Comparison of ENCODE assay signal across 19 cellular contexts in genomic region chr2:129376404-129377077, GRCh38.
"Had no signal": no experiment of that assay in that cellular context is flagged by ENCODE, and none has a peak within 500 bp of the region (broad histone marks: within the 10 kb centered on the region; RNA-seq: fewer than 3 reads in every experiment).

No MANE protein-coding gene starts in this region.

- H3K27me3 ChIP-seq: ovary, right atrium auricular region, uterus had no signal

- FAIRE-seq: colon, kidney, small intestine had no signal

- DNase-seq: effector memory CD8-positive, alpha-beta T cell; esophagus squamous epithelium; foreskin fibroblast; immature natural killer cell; kidney; left cardiac atrium; left ventricle myocardium superior; mucosa of descending colon; naive thymus-derived CD8-positive, alpha-beta T cell; ovary; small intestine; stimulated activated CD4-positive, alpha-beta T cell treated with anti-CD3 and anti-CD28 coated beads, Interleukin-12 subunit alpha, Interleukin-12 subunit beta, amount 100 ng/mL, for 4 hours; stimulated activated CD4-positive, alpha-beta T cell treated with anti-CD3 and anti-CD28 coated beads, Interleukin-2, amount 100 ng/mL, for 48 hours; stimulated activated naive CD4-positive, alpha-beta T cell treated with Interleukin-2 at 50 U/mL for 16 hours; uterus had no signal

- H3K27ac Mint-ChIP-seq: dendritic cell treated with granulocyte-macrophage colony-stimulating factor and Interleukin-4, amounts not matched to agents 40 ng/mL and 50 ng/mL, for 4 days; effector memory CD8-positive, alpha-beta T cell; immature natural killer cell; naive thymus-derived CD8-positive, alpha-beta T cell; type B pancreatic cell had no signal

- H3K4me1 ChIP-seq: right atrium auricular region, uterus had no signal

- H3K9me3 ChIP-seq: mucosa of descending colon, ovary, right atrium auricular region, uterus had no signal

- H3K4me3 ChIP-seq: esophagus squamous epithelium, mucosa of descending colon, ovary, right atrium auricular region, uterus had no signal

- H3K4me3 Mint-ChIP-seq: dendritic cell treated with granulocyte-macrophage colony-stimulating factor and Interleukin-4, amounts not matched to agents 40 ng/mL and 50 ng/mL, for 4 days; effector memory CD8-positive, alpha-beta T cell; immature natural killer cell; naive thymus-derived CD8-positive, alpha-beta T cell; type B pancreatic cell had no signal

- H3K36me3 ChIP-seq: esophagus squamous epithelium, ovary, right atrium auricular region, uterus had no signal

- H3K27me3 Mint-ChIP-seq: dendritic cell treated with granulocyte-macrophage colony-stimulating factor and Interleukin-4, amounts not matched to agents 40 ng/mL and 50 ng/mL, for 4 days; effector memory CD8-positive, alpha-beta T cell had no signal

- ATAC-seq: effector memory CD8-positive, alpha-beta T cell; left ventricle myocardium superior; mucosa of descending colon; naive thymus-derived CD8-positive, alpha-beta T cell had no signal

- H3K9me3 Mint-ChIP-seq: type B pancreatic cell had no signal

- H3K27ac ChIP-seq: esophagus squamous epithelium, ovary, right atrium auricular region, uterus had no signal

- H3K36me3 Mint-ChIP-seq: immature natural killer cell; naive thymus-derived CD8-positive, alpha-beta T cell; type B pancreatic cell had no signal

- H3K4me1 Mint-ChIP-seq: immature natural killer cell had no signal
